Comparison of ENCODE assay signal across 20 cellular contexts in genomic region chr14:76806446-76806845, GRCh38. TPM values are rescaled to one million over a fixed set of nuclear protein-coding genes. Genes with fewer than 3 reads are reported as not detected.
"Had no signal": no experiment of that assay in that cellular context is flagged by ENCODE, and none has a peak within 500 bp of the region (broad histone marks: within the 10 kb centered on the region; RNA-seq: fewer than 3 reads in every experiment).

No MANE protein-coding gene starts in this region.

- H3K9me3 ChIP-seq: MG63, SJSA1 had no signal

- H3K27ac ChIP-seq: HL-60, SJSA1 had no signal

- H3K27me3 ChIP-seq: MG63, SJSA1 had no signal

- H3K36me3 ChIP-seq: MG63 had no signal

- DNase-seq: KBM-7, MG63, NCI-H1092, NCI-H1105 treated with DMSO at 0.1 percent for 48 hours, NCI-H1417 treated with DMSO at 0.1 percent for 48 hours, NCI-H146, NCI-H187, NCI-H2029 treated with DMSO at 0.1 percent for 48 hours, NCI-H2171 treated with DMSO at 0.1 percent for 48 hours, NCI-H345, NCI-H446 treated with DMSO at 0.1 percent for 48 hours, NCI-H510A treated with DMSO at 0.1 percent for 48 hours, NCI-H526, Right ventricle myocardium superior, RPMI8226, SIG-M5 had no signal

- H3K4me3 ChIP-seq: MG63, SJSA1, SK-N-MC had no signal

RNA-seq across cellular contexts. Expression of gene LRRC74A, which starts 19.8 kb away (rescaled TPM):
- total RNA-seq: LHCN-M2, Right ventricle myocardium superior, SJSA1 had no signal
